24 cellular contexts compared by ENCODE assay signal in genomic region chrX:129652565-129653169, GRCh38. TPM values are rescaled to one million over a fixed set of nuclear protein-coding genes. Genes with fewer than 3 reads are reported as not detected.
A peak's percentile ranks its signal among the peaks of the same experiment; 100 is the strongest.
DNase-seq lines count a peak whose midpoint lies in the region; ATAC-seq and TF ChIP-seq lines count a peak whose summit lies in the region.
"Had no signal": no experiment of that assay in that cellular context is flagged by ENCODE, and none has a peak within 500 bp of the region (broad histone marks: within the 10 kb centered on the region; RNA-seq: fewer than 3 reads in every experiment).

No MANE protein-coding gene starts in this region.

- H3K27me3 ChIP-seq in ACC112 (ENCODE audit: insufficient read depth, low read length) (no peaks in the 10 kb centered on the region), body of pancreas (no peaks in the 10 kb centered on the region), thyroid gland (no peaks in the 10 kb centered on the region)
- peaks cover 3% of the 10 kb centered on the region for H3K27me3 ChIP-seq in effector memory CD4-positive, alpha-beta T cell (replicated peaks; ENCODE audit: control insufficient read depth, insufficient read depth, low read length, poor library complexity, severe bottlenecking)
- H3K27me3 ChIP-seq: gastroesophageal sphincter had no signal

- intact Hi-C loops in activated T-helper 1 cell treated with anti-CD3 and anti-CD28 coated beads, Interleukin-12 subunit alpha, Interleukin-12 subunit beta, Interleukin-2, Interleukin-4 antibody, amounts not matched to agents 30 ng/mL and 10 ng/mL and 1 ng/mL, durations not matched to agents 14 hours and 24 hours and 36 hours (cut with micrococcal nuclease): loop anchor here (5.0 kb wide), 1 partner anchor 105 kb away; no protein-coding TSS in a partner anchor
- intact Hi-C loops in body of pancreas (cut with DNase I): no loop called here
- intact Hi-C loops in thyroid gland (cut with DNase I): no loop called here

- no peak overlapping the region for H2AFZ ChIP-seq in ACC112 (ENCODE audit: low read length, unreplicated experiment)

- H3K4me3 Mint-ChIP-seq in activated T-helper 1 cell treated with anti-CD3 and anti-CD28 coated beads, Interleukin-12 subunit alpha, Interleukin-12 subunit beta, Interleukin-2, Interleukin-4 antibody, amounts not matched to agents 30 ng/mL and 10 ng/mL and 1 ng/mL, durations not matched to agents 14 hours and 24 hours and 36 hours: peak overlapping the region; percentile 37

- no peaks in the 10 kb centered on the region for H3K79me2 ChIP-seq in ACC112 (ENCODE audit: control insufficient read depth, insufficient read depth, low read length, unreplicated experiment)

- H3K9me3 Mint-ChIP-seq in activated T-helper 1 cell treated with anti-CD3 and anti-CD28 coated beads, Interleukin-12 subunit alpha, Interleukin-12 subunit beta, Interleukin-2, Interleukin-4 antibody, amounts not matched to agents 30 ng/mL and 10 ng/mL and 1 ng/mL, durations not matched to agents 14 hours and 24 hours and 36 hours: no peaks in the 10 kb centered on the region
- H3K9me3 Mint-ChIP-seq: memory B cell; stimulated activated naive CD8-positive, alpha-beta T cell treated with anti-CD3 and anti-CD28 coated beads, Interleukin-15, amount 100 ng/mL, for 72 hours; T-helper 2 cell treated with Interferon-gamma antibody and Interleukin-4, amounts not matched to agents 5 μg/mL and 100 μg/mL, for 36 hours had no signal

- H3K4me3 ChIP-seq in ACC112 (ENCODE audit: low read depth, low read length): 0 out of 2 replicates have a peak overlapping the region, but pooled peaks have one; percentile 86
- H3K4me3 ChIP-seq in body of pancreas: no peak overlapping the region
- H3K4me3 ChIP-seq in thyroid gland (replicated peaks in 1 of 3): no peak overlapping the region
- H3K4me3 ChIP-seq in effector memory CD4-positive, alpha-beta T cell (ENCODE audit: insufficient read depth, low read depth, low read length, poor library complexity, severe bottlenecking): no peak overlapping the region
- H3K4me3 ChIP-seq: esophagus squamous epithelium, gastroesophageal sphincter, K562, transverse colon had no signal

- H3K4me1 Mint-ChIP-seq in activated T-helper 1 cell treated with anti-CD3 and anti-CD28 coated beads, Interleukin-12 subunit alpha, Interleukin-12 subunit beta, Interleukin-2, Interleukin-4 antibody, amounts not matched to agents 30 ng/mL and 10 ng/mL and 1 ng/mL, durations not matched to agents 14 hours and 24 hours and 36 hours (ENCODE audit: low read depth): peaks cover 6% of the 10 kb centered on the region

- DNase-seq in activated T-helper 1 cell treated with anti-CD3 and anti-CD28 coated beads, Interleukin-12 subunit alpha, Interleukin-12 subunit beta, Interleukin-2, Interleukin-4 antibody, amounts not matched to agents 30 ng/mL and 10 ng/mL and 1 ng/mL, durations not matched to agents 14 hours and 24 hours and 36 hours (ENCODE audit: low spot score): no peak
- DNase-seq in mesenteric fat pad (ENCODE audit: low spot score) (peak; percentile 73), body of pancreas (no peak), NCI-H1417 treated with DMSO at 0.1 percent for 48 hours (lab: John Stamatoyannopoulos, UW) (no peak), thyroid gland (no peak)
- DNase-seq in effector memory CD4-positive, alpha-beta T cell: no peak
- DNase-seq: activated CD4-positive, alpha-beta T cell treated with anti-CD3 and anti-CD28 coated beads, Interleukin-2, amount 50 U/mL, for 4 hours; activated T-cell treated with anti-CD3 and anti-CD28 coated beads for 4 hours; central memory CD4-positive, alpha-beta T cell; COR-L47; effector CD4-positive, alpha-beta T cell; esophagus squamous epithelium; MM.1S; NCI-H526; stimulated activated CD4-positive, alpha-beta T cell treated with anti-CD3 and anti-CD28 coated beads, Interleukin-12 subunit alpha, Interleukin-12 subunit beta, amount 100 ng/mL, for 4 hours; stimulated activated CD4-positive, alpha-beta T cell treated with anti-CD3 and anti-CD28 coated beads, Interleukin-4, amount 100 ng/mL, for 4 hours; stimulated activated naive CD8-positive, alpha-beta T cell treated with anti-CD3 and anti-CD28 coated beads, Interleukin-15, amount 100 ng/mL, for 72 hours; transverse colon had no signal

- H3K27ac Mint-ChIP-seq in activated T-helper 1 cell treated with anti-CD3 and anti-CD28 coated beads, Interleukin-12 subunit alpha, Interleukin-12 subunit beta, Interleukin-2, Interleukin-4 antibody, amounts not matched to agents 30 ng/mL and 10 ng/mL and 1 ng/mL, durations not matched to agents 14 hours and 24 hours and 36 hours: no peak overlapping the region
- H3K27ac Mint-ChIP-seq: memory B cell; stimulated activated naive CD8-positive, alpha-beta T cell treated with anti-CD3 and anti-CD28 coated beads, Interleukin-15, amount 100 ng/mL, for 72 hours; T-helper 2 cell treated with Interferon-gamma antibody and Interleukin-4, amounts not matched to agents 5 μg/mL and 100 μg/mL, for 36 hours had no signal

- ATAC-seq in body of pancreas: no peak
- ATAC-seq: gastroesophageal sphincter; K562; stimulated activated naive CD8-positive, alpha-beta T cell treated with anti-CD3 and anti-CD28 coated beads, Interleukin-15, amount 100 ng/mL, for 72 hours had no signal

- H3K36me3 Mint-ChIP-seq in activated T-helper 1 cell treated with anti-CD3 and anti-CD28 coated beads, Interleukin-12 subunit alpha, Interleukin-12 subunit beta, Interleukin-2, Interleukin-4 antibody, amounts not matched to agents 30 ng/mL and 10 ng/mL and 1 ng/mL, durations not matched to agents 14 hours and 24 hours and 36 hours (ENCODE audit: low read depth): no peaks in the 10 kb centered on the region
- H3K36me3 Mint-ChIP-seq: memory B cell had no signal

- TF ChIP-seq POLR2A in body of pancreas (IDR thresholded peaks at IDR 0.05) (no peak), thyroid gland (IDR thresholded peaks at IDR 0.05) (no peak)

- H3K4me1 ChIP-seq in ACC112 (ENCODE audit: control insufficient read depth, insufficient read depth, low read length, unreplicated experiment) (peaks cover 2% of the 10 kb centered on the region), body of pancreas (peaks cover 14% of the 10 kb centered on the region), thyroid gland (peaks cover 0 to 5% of the 10 kb centered on the region in 2 donors)
- H3K4me1 ChIP-seq in effector memory CD4-positive, alpha-beta T cell (ENCODE audit: control insufficient read depth, insufficient read depth, low read length, poor library complexity, severe bottlenecking): peaks cover 5% of the 10 kb centered on the region

- H3K9me3 ChIP-seq in body of pancreas (no peaks in the 10 kb centered on the region), thyroid gland (no peaks in the 10 kb centered on the region)
- no peaks in the 10 kb centered on the region for H3K9me3 ChIP-seq in effector memory CD4-positive, alpha-beta T cell (ENCODE audit: control insufficient read depth, low read length)
- H3K9me3 ChIP-seq: esophagus squamous epithelium, gastroesophageal sphincter, transverse colon had no signal

- TF ChIP-seq CTCF in C4-2B (conservative IDR thresholded peaks at IDR 0.05) (no peak), body of pancreas (IDR thresholded peaks at IDR 0.05) (no peak), thyroid gland (IDR thresholded peaks at IDR 0.05) (no peak)

- H3K36me3 ChIP-seq in ACC112 (ENCODE audit: insufficient read depth, low read length) (no peaks in the 10 kb centered on the region), body of pancreas (replicated peaks in 1 of 2; ENCODE audit: insufficient read depth in 1 of 2, low read depth in 2 of 2) (no peaks in the 10 kb centered on the region), thyroid gland (no peaks in the 10 kb centered on the region)
- H3K36me3 ChIP-seq in effector memory CD4-positive, alpha-beta T cell (ENCODE audit: control insufficient read depth, insufficient read depth, low read length): no peaks in the 10 kb centered on the region
- H3K36me3 ChIP-seq: esophagus squamous epithelium, gastroesophageal sphincter, transverse colon had no signal

- WGBS in body of pancreas, 2 donors: 89 to 91% methylated on average over 8 of the region's 8 CpGs
- 95 to 100% methylated on average over 2 to 6 of the region's 8 CpGs for WGBS in thyroid gland, 2 donors

- H3K27ac ChIP-seq in ACC112 (ENCODE audit: low read depth, low read length) (no peak overlapping the region), C4-2B (peak overlapping the region; percentile 89), body of pancreas (no peak overlapping the region), thyroid gland (no peak overlapping the region)
- no peak overlapping the region for H3K27ac ChIP-seq in effector memory CD4-positive, alpha-beta T cell (ENCODE audit: insufficient read depth, low read length, poor library complexity, severe bottlenecking)
- H3K27ac ChIP-seq: esophagus squamous epithelium, gastroesophageal sphincter, transverse colon had no signal

- peaks cover 16% of the 10 kb centered on the region for H3K27me3 Mint-ChIP-seq in activated T-helper 1 cell treated with anti-CD3 and anti-CD28 coated beads, Interleukin-12 subunit alpha, Interleukin-12 subunit beta, Interleukin-2, Interleukin-4 antibody, amounts not matched to agents 30 ng/mL and 10 ng/mL and 1 ng/mL, durations not matched to agents 14 hours and 24 hours and 36 hours (ENCODE audit: insufficient read depth)

RNA-seq across cellular contexts. Expression of gene APLN, which starts 2.1 kb away (rescaled TPM):
- total RNA-seq in activated T-helper 1 cell treated with anti-CD3 and anti-CD28 coated beads, Interleukin-12 subunit alpha, Interleukin-12 subunit beta, Interleukin-2, Interleukin-4 antibody, amounts not matched to agents 30 ng/mL and 10 ng/mL and 1 ng/mL, durations not matched to agents 14 hours and 24 hours and 36 hours: 0.12 and 0.26 TPM in 2 replicates
- 5.6 TPM for total RNA-seq in mesenteric fat pad
- not detected for total RNA-seq in body of pancreas
- under 1 TPM in 2 of 4 donors, not detected in 2; 0.20 to 0.22 TPM for total RNA-seq in thyroid gland
- total RNA-seq: K562, transverse colon had no signal
